Comparison of ENCODE assay signal across 3 cellular contexts in the genomic region with DNA sequence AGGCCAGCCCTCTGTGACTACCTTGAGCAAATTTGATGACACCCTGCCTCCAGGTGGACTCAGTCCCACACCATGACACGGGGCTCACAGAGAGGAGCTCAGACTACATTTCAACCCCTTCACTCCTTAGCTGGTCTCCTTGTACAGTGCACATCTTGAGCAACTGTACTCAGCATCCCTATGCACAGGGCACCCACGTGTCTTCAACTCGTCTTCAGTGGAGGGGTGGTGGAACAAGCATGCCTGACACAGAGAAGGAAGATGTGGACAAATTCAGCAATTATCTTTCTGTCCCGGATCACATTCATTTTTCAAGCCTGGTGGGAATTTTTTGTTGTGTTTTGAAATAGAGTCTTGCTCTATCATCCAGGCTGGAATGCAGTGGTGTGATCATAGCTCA.
"Had no signal": no experiment of that assay in that cellular context is flagged by ENCODE, and none has a peak within 500 bp of the region (broad histone marks: within the 10 kb centered on the region; RNA-seq: fewer than 3 reads in every experiment).

No MANE protein-coding gene starts in this region.

- H3K4me3 ChIP-seq: GM23338 had no signal

- H2AFZ ChIP-seq: GM23338 had no signal

- ATAC-seq: GM23338 had no signal

- H3K4me2 ChIP-seq: GM23338 had no signal

- DNase-seq: H9, HCEC 1CT had no signal
